ENCODE assay signal across 26 cellular contexts in genomic region chr3:124981472-124981871, GRCh38. TPM values are rescaled to one million over a fixed set of nuclear protein-coding genes. Genes with fewer than 3 reads are reported as not detected.
"Had no signal": no experiment of that assay in that cellular context is flagged by ENCODE, and none has a peak within 500 bp of the region (broad histone marks: within the 10 kb centered on the region; RNA-seq: fewer than 3 reads in every experiment).

No MANE protein-coding gene starts in this region.

- H3K9me3 ChIP-seq: esophagus muscularis mucosa, gastrocnemius medialis, heart right ventricle, stomach, thoracic aorta had no signal

- H3K4me1 Mint-ChIP-seq: neural crest cell had no signal

- H3K36me3 ChIP-seq: gastrocnemius medialis had no signal

- H3K27ac ChIP-seq: epithelial cell of prostate, esophagus muscularis mucosa, gastrocnemius medialis, heart right ventricle, skin epidermis, stomach, thoracic aorta had no signal

- H3K27ac Mint-ChIP-seq: memory B cell, mesothelial cell of epicardium, type B pancreatic cell had no signal

- H3K27me3 ChIP-seq: esophagus muscularis mucosa, gastrocnemius medialis, heart right ventricle, sigmoid colon, stomach had no signal

- H3K27me3 Mint-ChIP-seq: memory B cell, type B pancreatic cell had no signal

- H3K4me3 ChIP-seq: esophagus muscularis mucosa, gastrocnemius medialis, heart right ventricle, sigmoid colon, skin epidermis, stomach, thoracic aorta had no signal

- H3K4me3 Mint-ChIP-seq: memory B cell, mesothelial cell of epicardium, natural killer cell, neural crest cell, type B pancreatic cell had no signal

- DNase-seq: cortex of kidney; effector memory CD4-positive, alpha-beta T cell; gastrocnemius medialis; heart right ventricle; islet precursor cell; natural killer cell; posterior cingulate gyrus; sigmoid colon; stimulated activated CD4-positive, alpha-beta T cell treated with anti-CD3 and anti-CD28 coated beads, Interleukin-2, amount 100 ng/mL, for 24 hours; stimulated activated naive CD4-positive, alpha-beta T cell; stomach; substantia nigra had no signal

- ATAC-seq: gastrocnemius medialis, heart right ventricle, left lobe of liver, natural killer cell had no signal

- H3K9me3 Mint-ChIP-seq: memory B cell, natural killer cell had no signal

RNA-seq across cellular contexts. Expression of gene MUC13, which starts 46.9 kb away (rescaled TPM):
- total RNA-seq: fibroblast of villous mesenchyme, lower leg skin, mesothelial cell of epicardium, myocyte, neural crest cell, osteocyte, pulmonary artery endothelial cell had no signal
